ENCODE assay signal across 22 cellular contexts in genomic region chr7:138244606-138245005, GRCh38.
"Had no signal": no experiment of that assay in that cellular context is flagged by ENCODE, and none has a peak within 500 bp of the region (broad histone marks: within the 10 kb centered on the region; RNA-seq: fewer than 3 reads in every experiment).

No MANE protein-coding gene starts in this region.

- H3K36me3 Mint-ChIP-seq: activated naive CD8-positive, alpha-beta T cell treated with anti-CD3 and anti-CD28 coated beads for 36 hours; brain had no signal

- H3K27ac ChIP-seq: coronary artery, transverse colon had no signal

- H3K4me3 ChIP-seq: coronary artery, lung, mucosa of descending colon, transverse colon had no signal

- H3K27me3 Mint-ChIP-seq: activated naive CD8-positive, alpha-beta T cell treated with anti-CD3 and anti-CD28 coated beads for 36 hours; brain; naive thymus-derived CD4-positive, alpha-beta T cell had no signal

- H3K27me3 ChIP-seq: transverse colon had no signal

- H3K36me3 ChIP-seq: transverse colon had no signal

- H3K4me3 Mint-ChIP-seq: activated naive CD8-positive, alpha-beta T cell treated with anti-CD3 and anti-CD28 coated beads for 36 hours; central memory CD8-positive, alpha-beta T cell; naive thymus-derived CD4-positive, alpha-beta T cell; T-helper 2 cell treated with Interferon-gamma antibody and Interleukin-4, amounts not matched to agents 5 μg/mL and 100 μg/mL, for 36 hours had no signal

- DNase-seq: activated CD4-positive, alpha-beta T cell treated with anti-CD3 and anti-CD28 coated beads, Interleukin-2, amount 50 U/mL, for 1 hour; activated CD8-positive, alpha-beta memory T cell treated with anti-CD3 and anti-CD28 coated beads for 24 hours; activated gamma-delta T cell treated with Interleukin-2 at 50 U/mL for 16 hours; activated naive CD8-positive, alpha-beta T cell treated with anti-CD3 and anti-CD28 coated beads for 36 hours; amygdala; effector CD4-positive, alpha-beta T cell; foreskin fibroblast; left colon; mucosa of descending colon; naive thymus-derived CD4-positive, alpha-beta T cell; posterior cingulate gyrus; retina; stimulated activated CD4-positive, alpha-beta T cell treated with anti-CD3 and anti-CD28 coated beads, Interleukin-15, amount 100 ng/mL, for 24 hours; stimulated activated CD4-positive, alpha-beta T cell treated with anti-CD3 and anti-CD28 coated beads, Interleukin-4, amount 100 ng/mL, for 4 hours; stimulated activated CD8-positive, alpha-beta memory T cell treated with anti-CD3 and anti-CD28 coated beads, Interleukin-4, amount 100 ng/mL, for 48 hours; stimulated activated naive CD4-positive, alpha-beta T cell treated with Interleukin-2 at 50 U/mL for 16 hours; transverse colon had no signal

- H3K27ac Mint-ChIP-seq: activated naive CD8-positive, alpha-beta T cell treated with anti-CD3 and anti-CD28 coated beads for 36 hours; naive thymus-derived CD4-positive, alpha-beta T cell; T-helper 2 cell treated with Interferon-gamma antibody and Interleukin-4, amounts not matched to agents 5 μg/mL and 100 μg/mL, for 36 hours had no signal

- H3K4me1 Mint-ChIP-seq: activated naive CD8-positive, alpha-beta T cell treated with anti-CD3 and anti-CD28 coated beads for 36 hours; central memory CD8-positive, alpha-beta T cell; naive thymus-derived CD4-positive, alpha-beta T cell had no signal
